ENCODE assay signal across 1 cellular context in genomic region chr2:170248574-170249393, GRCh38.
A peak's percentile ranks its signal among the peaks of the same experiment; 100 is the strongest.
TF ChIP-seq lines count a peak whose summit lies in the region.

No MANE protein-coding gene starts in this region.

TF ChIP-seq in K562, 482 proteins besides CTCF, POLR2A, EP300 and RAD21 (continued from another document and continues in another):
- TF ChIP-seq TRIM25 (IDR thresholded peaks at IDR 0.05; ENCODE audit: borderline replicate concordance) = no peak
- TF ChIP-seq ZNF445 (CRISPR knock-in tag; IDR thresholded peaks at IDR 0.05; ENCODE audit: low read depth) = no peak
- TF ChIP-seq SMAD1 (IDR thresholded peaks at IDR 0.05; ENCODE audit: low read depth, low read length, partially characterized antibody) = no peak
- peak; percentile 43; the same call in 1 of the 2 replicates for TF ChIP-seq ARID3B (CRISPR knock-in tag; IDR thresholded peaks at IDR 0.05; ENCODE audit: borderline replicate concordance)
- TF ChIP-seq SAP30 (IDR thresholded peaks at IDR 0.05; ENCODE audit: borderline replicate concordance, insufficient read depth, low read depth, low read length, poor library complexity, severe bottlenecking) = no peak
- TF ChIP-seq FOXO4 (CRISPR knock-in tag; IDR thresholded peaks at IDR 0.05) = no peak
- peak; percentile 7; the same call in 1 of the 2 replicates for TF ChIP-seq NFXL1 (CRISPR knock-in tag; IDR thresholded peaks at IDR 0.05)
- TF ChIP-seq ZNF217 (CRISPR knock-in tag; IDR thresholded peaks at IDR 0.05) = no peak
- no peak for TF ChIP-seq MYBL2 (IDR thresholded peaks at IDR 0.05; ENCODE audit: low read depth)
- TF ChIP-seq MYBL2 (CRISPR knock-in tag; IDR thresholded peaks at IDR 0.05; ENCODE audit: borderline replicate concordance) = no peak
- TF ChIP-seq HNRNPL (IDR thresholded peaks at IDR 0.05; ENCODE audit: low read depth, low read length) = no peak
- no peak for TF ChIP-seq DEAF1 (CRISPR knock-in tag; IDR thresholded peaks at IDR 0.05)
- no peak for TF ChIP-seq RBM39 (optimal IDR thresholded peaks at IDR 0.05; ENCODE audit: low read depth, low read length)
- TF ChIP-seq ZNF639 (CRISPR knock-in tag; conservative IDR thresholded peaks at IDR 0.05 in 1 of 2, IDR thresholded peaks at IDR 0.05 in 1 of 2) = peak in 1 of 2 experiments; percentile 66; a peak in 2 of 4 replicates
- TF ChIP-seq RBM14 (IDR thresholded peaks at IDR 0.05; ENCODE audit: borderline replicate concordance, insufficient read depth, low read depth, low read length) = no peak
- TF ChIP-seq HMGXB4 (CRISPR knock-in tag; IDR thresholded peaks at IDR 0.05) = no peak
- TF ChIP-seq ZNF277 (CRISPR knock-in tag; IDR thresholded peaks at IDR 0.05; ENCODE audit: borderline replicate concordance) = no peak
- TF ChIP-seq EP400 (IDR thresholded peaks at IDR 0.05) = peak; percentile 44; the same call in 1 of the 2 replicates
- no peak for TF ChIP-seq MXI1 (IDR thresholded peaks at IDR 0.05; ENCODE audit: low read depth, low read length)
- no peak for TF ChIP-seq HDAC6 (IDR thresholded peaks at IDR 0.05; ENCODE audit: low read depth, low read length)
- TF ChIP-seq ETV6 (IDR thresholded peaks at IDR 0.05; ENCODE audit: borderline replicate concordance in 1 of 2, low read depth in 2 of 2, low read length in 1 of 2) = no peak
- TF ChIP-seq ETV6 (CRISPR knock-in tag; IDR thresholded peaks at IDR 0.05; ENCODE audit: borderline replicate concordance) = no peak
- no peak for TF ChIP-seq XRCC3 (IDR thresholded peaks at IDR 0.05)
- no peak for TF ChIP-seq RBBP5 (IDR thresholded peaks at IDR 0.05; ENCODE audit: borderline replicate concordance, insufficient read depth, low read length, poor library complexity, severe bottlenecking)
- no peak for TF ChIP-seq WHSC1 (IDR thresholded peaks at IDR 0.05; ENCODE audit: low read length)
- TF ChIP-seq TCF7L2 (IDR thresholded peaks at IDR 0.05; ENCODE audit: low read depth, low read length) = no peak
- TF ChIP-seq PRDM10 (IDR thresholded peaks at IDR 0.05; ENCODE audit: partially characterized antibody) = no peak
- 0 out of 2 replicates have a peak, but pooled peaks have one; percentile 40 for TF ChIP-seq HINFP (tag; conservative IDR thresholded peaks at IDR 0.05; ENCODE audit: low read depth)
- TF ChIP-seq PREB (CRISPR knock-in tag; IDR thresholded peaks at IDR 0.05) = no peak
- TF ChIP-seq ZNF174 (CRISPR knock-in tag; IDR thresholded peaks at IDR 0.05) = 0 out of 2 replicates have a peak, but pooled peaks have one; percentile 21
- no peak for TF ChIP-seq KLF13 (tag; IDR thresholded peaks at IDR 0.05; ENCODE audit: borderline replicate concordance, low read depth)
- no peak for TF ChIP-seq ZC3H8 (IDR thresholded peaks at IDR 0.05)
- TF ChIP-seq CCNT2 (IDR thresholded peaks at IDR 0.05; ENCODE audit: borderline replicate concordance, extremely low read depth, insufficient read length, low read depth, low read length) = no peak
- TF ChIP-seq IRF1 (CRISPR knock-in tag; IDR thresholded peaks at IDR 0.05; ENCODE audit: borderline replicate concordance) = no peak
- no peak for TF ChIP-seq ZNF384 (IDR thresholded peaks at IDR 0.05; ENCODE audit: low read depth, low read length)
- peak; percentile 60 for TF ChIP-seq POLR2H (tag; IDR thresholded peaks at IDR 0.05; ENCODE audit: low read depth)
- no peak for TF ChIP-seq ZNF23 (CRISPR knock-in tag; IDR thresholded peaks at IDR 0.05)
- no peak for TF ChIP-seq STAG1 (CRISPR knock-in tag; IDR thresholded peaks at IDR 0.05; ENCODE audit: borderline replicate concordance)
- no peak for TF ChIP-seq CBX2 (IDR thresholded peaks at IDR 0.05; ENCODE audit: insufficient read depth, low read length, poor library complexity, severe bottlenecking)
- TF ChIP-seq EGR1 (conservative IDR thresholded peaks at IDR 0.05) = no peak
